ENCODE assay signal across 1 cellular context in the genomic region with DNA sequence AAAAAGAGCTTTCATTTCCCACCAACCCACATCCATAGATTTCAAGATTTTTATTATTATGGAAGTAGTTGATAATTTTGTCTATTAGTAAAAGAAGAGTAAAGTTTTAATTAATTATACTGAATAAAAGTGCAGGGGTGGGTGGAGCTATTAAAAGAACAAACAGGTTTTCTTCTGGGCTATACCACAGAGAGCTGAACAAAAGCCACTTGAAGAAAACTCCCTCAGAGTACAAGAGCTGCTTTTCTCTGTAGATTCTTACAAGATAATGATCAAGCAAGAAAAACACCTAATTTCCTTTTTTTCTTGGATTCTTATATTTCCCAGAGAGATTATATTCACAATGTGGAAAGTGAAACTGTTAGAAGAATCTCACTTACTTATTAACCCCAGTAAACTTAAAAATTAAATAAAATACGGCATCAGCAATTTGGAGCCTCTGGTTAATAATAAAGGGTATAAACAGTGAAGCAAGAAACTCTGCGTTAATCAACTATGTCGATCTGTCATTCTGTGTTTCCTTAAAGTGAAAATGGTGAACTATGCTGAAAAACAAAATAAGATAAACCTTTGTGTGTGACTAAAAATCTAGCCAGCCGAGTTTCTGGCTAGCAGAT.
A peak's percentile ranks its signal among the peaks of the same experiment; 100 is the strongest.
TF ChIP-seq lines count a peak whose summit lies in the region.

No MANE protein-coding gene starts in this region.

TF ChIP-seq in endothelial cell of umbilical vein, 7 proteins besides CTCF, POLR2A, EP300 and RAD21:
- TF ChIP-seq GATA2 (IDR thresholded peaks at IDR 0.05; ENCODE audit: insufficient read depth, insufficient read length, low read depth, low read length): peak; percentile 14
- TF ChIP-seq MYC (IDR thresholded peaks at IDR 0.05; ENCODE audit: low read depth, low read length): no peak
- no peak for TF ChIP-seq FOS (IDR thresholded peaks at IDR 0.05; ENCODE audit: borderline replicate concordance, insufficient read depth, low read length)
- no peak for TF ChIP-seq EZH2 (IDR thresholded peaks at IDR 0.05; ENCODE audit: borderline replicate concordance, low read depth, low read length, severe bottlenecking)
- no peak for TF ChIP-seq JUN (IDR thresholded peaks at IDR 0.05; ENCODE audit: borderline replicate concordance, insufficient read depth, insufficient read length, low read depth)
- TF ChIP-seq, protein P1, sequence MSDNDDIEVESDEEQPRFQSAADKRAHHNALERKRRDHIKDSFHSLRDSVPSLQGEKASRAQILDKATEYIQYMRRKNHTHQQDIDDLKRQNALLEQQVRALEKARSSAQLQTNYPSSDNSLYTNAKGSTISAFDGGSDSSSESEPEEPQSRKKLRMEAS (IDR thresholded peaks at IDR 0.05; ENCODE audit: insufficient read depth, insufficient read length): no peak
